Comparison of ENCODE assay signal across 8 cellular contexts in the genomic region with DNA sequence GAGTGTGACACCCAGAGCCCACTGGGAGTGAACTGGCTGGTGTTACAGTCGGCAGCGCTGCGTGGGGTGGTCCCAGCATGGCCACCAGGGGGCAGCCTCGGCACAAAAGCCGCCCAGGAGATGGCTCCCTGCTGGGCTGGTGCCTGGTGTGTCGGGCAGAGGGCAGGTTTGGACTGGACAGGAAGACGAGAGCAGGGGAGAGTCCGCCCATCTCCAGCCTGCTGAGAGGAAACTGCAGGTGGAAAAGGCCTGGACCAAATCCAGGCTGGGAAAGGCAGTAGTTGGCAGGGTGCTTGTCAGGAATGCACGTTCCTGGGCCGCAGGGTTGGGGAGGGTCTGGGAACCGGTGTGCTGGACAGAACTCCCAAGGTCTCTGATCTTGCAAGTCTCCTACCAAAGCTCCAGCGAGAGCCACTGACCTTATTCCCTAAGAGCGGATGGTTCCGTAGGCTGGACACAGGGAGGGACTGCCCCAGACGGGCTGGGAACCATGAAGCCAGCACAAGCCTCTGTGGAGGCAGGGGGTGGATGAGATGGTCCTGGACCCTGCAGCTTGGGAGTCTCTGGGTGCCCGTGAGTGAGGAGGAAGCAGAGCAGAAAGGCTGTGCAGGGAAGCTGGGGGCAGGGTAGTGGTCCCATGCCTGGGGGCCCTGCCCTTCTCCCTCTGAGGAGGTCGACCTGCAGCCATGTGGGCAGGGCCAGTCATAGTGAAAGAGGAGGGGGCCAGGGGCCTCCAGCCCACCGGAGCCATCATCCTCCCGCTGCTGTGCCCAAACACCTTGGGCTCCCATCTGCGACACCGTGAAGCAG. TPM values are rescaled to one million over a fixed set of nuclear protein-coding genes. Genes with fewer than 3 reads are reported as not detected.
A peak's percentile ranks its signal among the peaks of the same experiment; 100 is the strongest.
DNase-seq lines count a peak whose midpoint lies in the region; ATAC-seq lines count a peak whose summit lies in the region.

No MANE protein-coding gene starts in this region.

- H3K79me2 ChIP-seq in mesendoderm (ENCODE audit: control insufficient read depth, insufficient read depth, low read length), result no peaks in the 10 kb centered on the region

- no peak overlapping the region for H3K9ac ChIP-seq in mesendoderm (ENCODE audit: low read length)

- no peak overlapping the region for H2BK120ac ChIP-seq in mesendoderm (ENCODE audit: low read depth, low read length)

- H3K79me1 ChIP-seq in mesendoderm (ENCODE audit: low read length), result no peaks in the 10 kb centered on the region

- no peak overlapping the region for H3K27ac ChIP-seq in mesendoderm (ENCODE audit: low read depth, low read length)

- no peak overlapping the region for H2BK5ac ChIP-seq in mesendoderm (ENCODE audit: low read length)

- no peak overlapping the region for H4K5ac ChIP-seq in mesendoderm (ENCODE audit: low read length)

- no peak overlapping the region for H4K8ac ChIP-seq in mesendoderm (ENCODE audit: low read depth, low read length)

- H3K4me3 ChIP-seq in mesendoderm (ENCODE audit: low read length), result no peak overlapping the region

- no peak for ATAC-seq in GM18861 (IDR thresholded peaks at IDR 0.05; ENCODE audit: unreplicated experiment)

- H3K4me1 ChIP-seq in mesendoderm (ENCODE audit: control insufficient read depth, low read depth, low read length), result no peaks in the 10 kb centered on the region

- H3K36me3 ChIP-seq in mesendoderm (ENCODE audit: control insufficient read depth, insufficient read depth, low read length), result no peaks in the 10 kb centered on the region

- no peak overlapping the region for H3K18ac ChIP-seq in mesendoderm (ENCODE audit: low read length)

- no peak overlapping the region for H3K23ac ChIP-seq in mesendoderm (ENCODE audit: low read length)

- no peak overlapping the region for H3K56ac ChIP-seq in mesendoderm (ENCODE audit: low read length)

- no CpG with 5 or more reads among the region's 21 CpGs for WGBS in mesendoderm (ENCODE audit: extremely low coverage, insufficient coverage, low lambda C conversion rate)

- H2AK5ac ChIP-seq in mesendoderm (ENCODE audit: low read length), result no peak overlapping the region

- no peak overlapping the region for H2BK15ac ChIP-seq in mesendoderm (replicated peaks; ENCODE audit: low read depth)

- no peak overlapping the region for H3K4ac ChIP-seq in mesendoderm (ENCODE audit: low read depth, low read length)

- no peak overlapping the region for H3K4me2 ChIP-seq in mesendoderm (ENCODE audit: low read length)

- DNase-seq in COR-L47 (lab: John Stamatoyannopoulos, UW) (peak; percentile 84), HCEC 1CT (peak; percentile 72), NCI-H82 treated with DMSO at 0.1 percent for 48 hours (lab: John Stamatoyannopoulos, UW; ENCODE audit: unreplicated experiment) (peak; percentile 29), mesendoderm (peak; percentile 71)
- peak; percentile 61 to 85 for DNase-seq in activated CD8-positive, alpha-beta memory T cell treated with anti-CD3 and anti-CD28 coated beads for 1 hour (ENCODE audit: extremely low read depth in 1 of 2, low read depth in 1 of 2)
- peak; percentile 75 for DNase-seq in effector CD8-positive, alpha-beta T cell (lab: John Stamatoyannopoulos, UW)
- DNase-seq in stimulated activated CD8-positive, alpha-beta memory T cell treated with anti-CD3 and anti-CD28 coated beads, Interleukin-2, amount 100 ng/mL, for 48 hours (ENCODE audit: low read depth in 2 of 2), result peak; percentile 80 to 83

- no peaks in the 10 kb centered on the region for H3K27me3 ChIP-seq in mesendoderm (ENCODE audit: insufficient read depth, low read length, poor library complexity)

RNA-seq across cellular contexts. Expression of a gene that starts 1.8 kb away (rescaled TPM):
- polyA plus RNA-seq in mesendoderm (2013, experiment 1 of 2), result 0.17 TPM
- polyA plus RNA-seq in mesendoderm (2013, experiment 2 of 2), result 0.21 TPM

RNA-seq across cellular contexts. Expression of a gene that starts 9.2 kb away (rescaled TPM):
- 1.2 TPM for polyA plus RNA-seq in mesendoderm (2013, experiment 1 of 2)
- polyA plus RNA-seq in mesendoderm (2013, experiment 2 of 2), result 1.6 TPM

RNA-seq across cellular contexts. Expression of a gene that starts 44.5 kb away (rescaled TPM):
- 41.6 TPM for polyA plus RNA-seq in mesendoderm (2013, experiment 1 of 2)
- 41.5 TPM for polyA plus RNA-seq in mesendoderm (2013, experiment 2 of 2)

RNA-seq across cellular contexts. Expression of a gene that starts 51.7 kb away (rescaled TPM):
- not detected for polyA plus RNA-seq in mesendoderm (2013, experiment 1 of 2)
- polyA plus RNA-seq in mesendoderm (2013, experiment 2 of 2), result not detected

Comparison
In these comparisons a context has a peak if more than half of its experiments do, and no peak if none do; other contexts are left out.
1. DNase-seq: peak in every context shown above with its lines; median percentile 84 in COR-L47; 82 in stimulated activated CD8-positive, alpha-beta memory T cell treated with anti-CD3 and anti-CD28 coated beads, Interleukin-2, amount 100 ng/mL, for 48 hours; 75 in effector CD8-positive, alpha-beta T cell; 73 in activated CD8-positive, alpha-beta memory T cell treated with anti-CD3 and anti-CD28 coated beads for 1 hour; 72 in HCEC 1CT; 71 in mesendoderm; 29 in NCI-H82 treated with DMSO at 0.1 percent for 48 hours.